ENCODE assay signal across 1 cellular context in genomic region chr7:23191022-23191421, GRCh38.
TF ChIP-seq lines count a peak whose summit lies in the region.

No MANE protein-coding gene starts in this region.

TF ChIP-seq in K562, 482 proteins besides CTCF, POLR2A, EP300 and RAD21 (continued from another document):
- no peak for TF ChIP-seq ZBTB7A (IDR thresholded peaks at IDR 0.05; ENCODE audit: borderline replicate concordance, control insufficient read depth, low read depth, low read length)
- TF ChIP-seq TOE1 (IDR thresholded peaks at IDR 0.05; ENCODE audit: borderline replicate concordance): peak; percentile 64; the same call in 1 of the 2 replicates
- TF ChIP-seq TOE1 (CRISPR knock-in tag; IDR thresholded peaks at IDR 0.05; ENCODE audit: borderline replicate concordance, low read depth): no peak
- 0 out of 2 replicates have a peak, but pooled peaks have one; percentile 56 for TF ChIP-seq FOXP1 (CRISPR knock-in tag; IDR thresholded peaks at IDR 0.05)
- TF ChIP-seq HLTF (IDR thresholded peaks at IDR 0.05): peak; percentile 80; the same call in 1 of the 2 replicates
- TF ChIP-seq GATA2 (CRISPR knock-in tag; IDR thresholded peaks at IDR 0.05): peak; percentile 87
- TF ChIP-seq MAFG (tag; conservative IDR thresholded peaks at IDR 0.05): peak; percentile 99
- peak; percentile 95 for TF ChIP-seq NFIC (IDR thresholded peaks at IDR 0.05)
- TF ChIP-seq ZFP36 (IDR thresholded peaks at IDR 0.05; ENCODE audit: low read depth, low read length, partially characterized antibody): no peak
- peak; percentile 74 for TF ChIP-seq TAL1 (IDR thresholded peaks at IDR 0.05)
- peak; percentile 74 for TF ChIP-seq HDAC3 (IDR thresholded peaks at IDR 0.05; ENCODE audit: borderline replicate concordance, partially characterized antibody)
- no peak for TF ChIP-seq U2AF2 (optimal IDR thresholded peaks at IDR 0.05; ENCODE audit: low read depth, low read length)
- TF ChIP-seq NONO (IDR thresholded peaks at IDR 0.05; ENCODE audit: low read depth in 2 of 2, low read length in 1 of 2): 0 out of 4 replicates have a peak, but pooled peaks of 1 of the 2 experiments have one; percentile 41
- TF ChIP-seq IFI16 (CRISPR knock-in tag; IDR thresholded peaks at IDR 0.05): no peak
- no peak for TF ChIP-seq ZNF41 (CRISPR knock-in tag; conservative IDR thresholded peaks at IDR 0.05)
- TF ChIP-seq ZNF639 (CRISPR knock-in tag; conservative IDR thresholded peaks at IDR 0.05 in 1 of 2, IDR thresholded peaks at IDR 0.05 in 1 of 2): no peak
- TF ChIP-seq CBFA2T2 (conservative IDR thresholded peaks at IDR 0.05): peak; percentile 77
- 0 out of 2 replicates have a peak, but pooled peaks have one; percentile 27 for TF ChIP-seq ZNF644 (tag; IDR thresholded peaks at IDR 0.05; ENCODE audit: low read depth)
- peak; percentile 62; the same call in 1 of the 2 replicates for TF ChIP-seq NCOA1 (IDR thresholded peaks at IDR 0.05; ENCODE audit: low read depth)
- peak; percentile 56 for TF ChIP-seq E2F8 (IDR thresholded peaks at IDR 0.05; ENCODE audit: low read depth, partially characterized antibody)
- peak; percentile 61 for TF ChIP-seq LEF1 (IDR thresholded peaks at IDR 0.05)
